Comparison of ENCODE assay signal across 19 cellular contexts in the genomic region with DNA sequence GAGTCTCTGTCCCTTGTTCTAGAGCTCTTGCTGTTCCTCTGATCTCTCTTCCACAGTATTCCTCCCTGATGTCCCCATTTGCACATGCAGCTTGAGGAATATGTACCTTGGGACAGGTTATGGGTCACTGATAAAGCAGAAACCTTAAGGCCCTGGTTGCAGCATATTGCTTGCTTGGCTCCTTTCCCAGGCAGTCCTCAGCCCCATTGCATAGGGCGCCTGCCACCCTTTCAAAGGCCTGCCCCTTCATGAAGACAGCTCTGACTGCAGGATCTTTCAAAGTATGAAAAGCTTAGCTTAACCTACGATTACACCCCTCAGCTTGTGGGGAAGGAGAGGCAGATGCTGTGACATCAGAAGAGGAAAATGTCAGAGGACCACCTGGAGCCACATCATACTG. TPM values are rescaled to one million over a fixed set of nuclear protein-coding genes. Genes with fewer than 3 reads are reported as not detected.
DNase-seq lines count a peak whose midpoint lies in the region; ATAC-seq and TF ChIP-seq lines count a peak whose summit lies in the region.
"Had no signal": no experiment of that assay in that cellular context is flagged by ENCODE, and none has a peak within 500 bp of the region (broad histone marks: within the 10 kb centered on the region; RNA-seq: fewer than 3 reads in every experiment).

No MANE protein-coding gene starts in this region.

- peak overlapping the region; percentile 56 for H3K27ac Mint-ChIP-seq in activated naive CD8-positive, alpha-beta T cell treated with anti-CD3 and anti-CD28 coated beads, Interleukin-2, amount 10 ng/mL, durations not matched to agents 7 days and 5 days
- H3K27ac Mint-ChIP-seq in activated naive CD8-positive, alpha-beta T cell treated with anti-CD3 and anti-CD28 coated beads, Interleukin-2, amount 50 U/mL, for 24 hours: no peak overlapping the region
- H3K27ac Mint-ChIP-seq in brain (peak overlapping the region in 3 of 5 experiments; percentile 21 to 73 (median 55)), nephron progenitor cell (peak overlapping the region; percentile 74)
- H3K27ac Mint-ChIP-seq: CD4-positive, CD25-positive, alpha-beta regulatory T cell had no signal

- in situ Hi-C loops in G401 (cut with HindIII; ENCODE audit: low sequenced_read_pairs): no loop called here

- H3K27me3 Mint-ChIP-seq in activated naive CD8-positive, alpha-beta T cell treated with anti-CD3 and anti-CD28 coated beads, Interleukin-2, amount 10 ng/mL, durations not matched to agents 7 days and 5 days: no peaks in the 10 kb centered on the region
- no peaks in the 10 kb centered on the region for H3K27me3 Mint-ChIP-seq in activated naive CD8-positive, alpha-beta T cell treated with anti-CD3 and anti-CD28 coated beads, Interleukin-2, amount 50 U/mL, for 24 hours
- no peaks in the 10 kb centered on the region for H3K27me3 Mint-ChIP-seq in brain
- no peaks in the 10 kb centered on the region for H3K27me3 Mint-ChIP-seq in nephron progenitor cell (ENCODE audit: low read depth, poor library complexity)
- H3K27me3 Mint-ChIP-seq: CD4-positive, CD25-positive, alpha-beta regulatory T cell had no signal

- no peaks in the 10 kb centered on the region for H3K9me3 Mint-ChIP-seq in activated naive CD8-positive, alpha-beta T cell treated with anti-CD3 and anti-CD28 coated beads, Interleukin-2, amount 10 ng/mL, durations not matched to agents 7 days and 5 days
- no peaks in the 10 kb centered on the region for H3K9me3 Mint-ChIP-seq in activated naive CD8-positive, alpha-beta T cell treated with anti-CD3 and anti-CD28 coated beads, Interleukin-2, amount 50 U/mL, for 24 hours
- H3K9me3 Mint-ChIP-seq in brain: no peaks in the 10 kb centered on the region
- no peaks in the 10 kb centered on the region for H3K9me3 Mint-ChIP-seq in nephron progenitor cell
- H3K9me3 Mint-ChIP-seq: CD4-positive, CD25-positive, alpha-beta regulatory T cell had no signal

- POLR2A ChIA-PET in activated naive CD8-positive, alpha-beta T cell treated with anti-CD3 and anti-CD28 coated beads, Interleukin-2, amount 10 ng/mL, durations not matched to agents 7 days and 5 days (lab: Charles Lee): interaction anchor here (1.1 kb wide), 1 partner anchor 50 kb away, joined by 3 read pairs; no protein-coding TSS in a partner anchor

- no peak overlapping the region for H3K4me3 Mint-ChIP-seq in activated naive CD8-positive, alpha-beta T cell treated with anti-CD3 and anti-CD28 coated beads, Interleukin-2, amount 10 ng/mL, durations not matched to agents 7 days and 5 days
- no peak overlapping the region for H3K4me3 Mint-ChIP-seq in activated naive CD8-positive, alpha-beta T cell treated with anti-CD3 and anti-CD28 coated beads, Interleukin-2, amount 50 U/mL, for 24 hours
- H3K4me3 Mint-ChIP-seq in brain (no peak overlapping the region), nephron progenitor cell (no peak overlapping the region)
- H3K4me3 Mint-ChIP-seq: CD4-positive, CD25-positive, alpha-beta regulatory T cell had no signal

- no peak for DNase-seq in activated naive CD8-positive, alpha-beta T cell treated with anti-CD3 and anti-CD28 coated beads, Interleukin-2, amount 10 ng/mL, durations not matched to agents 7 days and 5 days
- DNase-seq in activated naive CD8-positive, alpha-beta T cell treated with anti-CD3 and anti-CD28 coated beads, Interleukin-2, amount 50 U/mL, for 24 hours: no peak
- peak; percentile 28 for DNase-seq in G401 (ENCODE audit: low spot score)
- DNase-seq in nephron progenitor cell: no peak
- no peak for DNase-seq in germinal center (ENCODE audit: low spot score)
- DNase-seq in AG08396 (ENCODE audit: low spot score): no peak
- DNase-seq: CD4-positive, CD25-positive, alpha-beta regulatory T cell; GDM1; KBM-7; NCI-H1092; NCI-H1436; NCI-H1930; NCI-H226; NCI-H510A treated with DMSO at 0.1 percent for 48 hours; NCI-H774; Peyer's patch; SHP77 had no signal

- no peaks in the 10 kb centered on the region for H3K4me1 Mint-ChIP-seq in activated naive CD8-positive, alpha-beta T cell treated with anti-CD3 and anti-CD28 coated beads, Interleukin-2, amount 10 ng/mL, durations not matched to agents 7 days and 5 days
- no peaks in the 10 kb centered on the region for H3K4me1 Mint-ChIP-seq in activated naive CD8-positive, alpha-beta T cell treated with anti-CD3 and anti-CD28 coated beads, Interleukin-2, amount 50 U/mL, for 24 hours
- H3K4me1 Mint-ChIP-seq in brain (peaks cover 5% of the 10 kb centered on the region), nephron progenitor cell (peaks cover 5% of the 10 kb centered on the region)
- H3K4me1 Mint-ChIP-seq: CD4-positive, CD25-positive, alpha-beta regulatory T cell had no signal

- TF ChIP-seq CTCF in brain (conservative IDR thresholded peaks at IDR 0.05) (no peak), nephron progenitor cell (IDR thresholded peaks at IDR 0.05) (no peak)

- peaks cover 29% of the 10 kb centered on the region for H3K36me3 Mint-ChIP-seq in activated naive CD8-positive, alpha-beta T cell treated with anti-CD3 and anti-CD28 coated beads, Interleukin-2, amount 10 ng/mL, durations not matched to agents 7 days and 5 days
- peaks cover 37% of the 10 kb centered on the region for H3K36me3 Mint-ChIP-seq in activated naive CD8-positive, alpha-beta T cell treated with anti-CD3 and anti-CD28 coated beads, Interleukin-2, amount 50 U/mL, for 24 hours (ENCODE audit: low read depth)
- H3K36me3 Mint-ChIP-seq in brain (peaks cover 44% of the 10 kb centered on the region), nephron progenitor cell (ENCODE audit: low read depth) (no peaks in the 10 kb centered on the region)

- no peak for ATAC-seq in activated naive CD8-positive, alpha-beta T cell treated with anti-CD3 and anti-CD28 coated beads, Interleukin-2, amount 10 ng/mL, durations not matched to agents 7 days and 5 days (ENCODE audit: low read depth)
- no peak for ATAC-seq in activated naive CD8-positive, alpha-beta T cell treated with anti-CD3 and anti-CD28 coated beads, Interleukin-2, amount 50 U/mL, for 24 hours
- ATAC-seq: HCT116 had no signal

RNA-seq across cellular contexts. Expression of gene WDR76, which starts 51.7 kb away (rescaled TPM):
- total RNA-seq in activated naive CD8-positive, alpha-beta T cell treated with anti-CD3 and anti-CD28 coated beads, Interleukin-2, amount 10 ng/mL, durations not matched to agents 7 days and 5 days: 10 to 100 TPM; 68.3 to 71.4 TPM
- total RNA-seq in G401 (2014; rRNA removed; shearing (Covaris generic)): 36.1 and 69.1 TPM in 2 replicates
- 19.0 TPM for polyA plus RNA-seq in brain (ENCODE audit: insufficient read depth, low read depth, low replicate concordance)

RNA-seq across cellular contexts. Expression of gene MFAP1, which starts 54.0 kb away (rescaled TPM):
- 10 to 100 TPM; 33.6 to 35.3 TPM for total RNA-seq in activated naive CD8-positive, alpha-beta T cell treated with anti-CD3 and anti-CD28 coated beads, Interleukin-2, amount 10 ng/mL, durations not matched to agents 7 days and 5 days
- total RNA-seq in G401 (2014; rRNA removed; shearing (Covaris generic)): 11.9 and 12.3 TPM in 2 replicates
- polyA plus RNA-seq in brain (ENCODE audit: insufficient read depth, low read depth, low replicate concordance): 28.0 TPM
